ENCODE assay signal across 8 cellular contexts in the genomic region with DNA sequence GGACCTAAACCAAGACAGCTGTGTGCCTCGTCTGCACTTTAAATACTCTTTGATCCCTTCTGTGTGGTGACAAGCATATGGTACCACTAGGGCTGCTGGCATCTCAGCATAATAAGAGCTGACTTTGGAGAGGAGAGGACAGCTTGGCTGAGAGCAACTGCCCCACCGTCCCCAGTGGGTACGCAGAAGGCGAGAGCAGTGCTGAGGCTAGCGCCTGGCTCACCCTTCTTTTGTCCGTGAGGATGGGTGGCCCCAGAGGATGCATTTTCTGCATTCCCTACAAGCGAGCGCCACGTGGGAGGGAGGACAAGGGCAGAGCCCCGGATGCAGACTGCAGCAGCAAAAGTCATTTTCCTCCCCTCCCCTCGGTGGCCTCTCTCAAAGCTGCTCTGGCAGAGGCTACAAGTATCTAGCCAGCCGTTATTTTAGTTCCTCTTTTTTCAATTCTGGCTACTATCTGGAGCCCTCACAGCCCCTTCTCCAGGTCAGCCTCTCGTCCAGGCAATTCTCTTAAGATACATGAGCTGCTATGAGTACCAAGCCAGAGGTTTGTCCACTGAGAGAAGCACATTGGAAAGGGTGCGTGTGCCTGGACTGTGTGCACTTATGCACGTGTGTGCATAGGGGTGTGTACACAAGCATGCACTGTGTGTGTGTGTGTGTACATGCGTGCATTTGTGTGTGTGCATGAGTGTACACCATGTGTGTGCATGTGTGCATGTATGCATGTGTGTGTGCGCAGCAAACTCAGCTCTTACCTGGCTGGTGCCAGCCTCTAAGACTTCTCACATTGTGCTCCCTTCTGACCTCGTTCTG. TPM values are rescaled to one million over a fixed set of nuclear protein-coding genes. Genes with fewer than 3 reads are reported as not detected.
DNase-seq lines count a peak whose midpoint lies in the region; ATAC-seq, FAIRE-seq and TF ChIP-seq lines count a peak whose summit lies in the region.

No MANE protein-coding gene starts in this region.

- DNase-seq in stimulated activated naive CD8-positive, alpha-beta T cell treated with anti-CD3 and anti-CD28 coated beads, Interleukin-15, Interleukin-2, amounts not matched to agents 100 U/mL and 50 U/mL, for 24 hours: no peak
- DNase-seq in stimulated activated naive CD8-positive, alpha-beta T cell treated with anti-CD3 and anti-CD28 coated beads, Interleukin-15, amount 100 ng/mL, for 72 hours: no peak
- DNase-seq in KBM-7 (peak; percentile 83), erythroblast (lab: John Stamatoyannopoulos, UW) (peak; percentile 5 to 18), hippocampal formation (lab: John Stamatoyannopoulos, UW) (no peak), kidney (no peak), SW 1271 (lab: John Stamatoyannopoulos, UW) (no peak)
- no peak for DNase-seq in activated CD8-positive, alpha-beta T cell treated with anti-CD3 and anti-CD28 coated beads for 36 hours

- no peak overlapping the region for H3K4me3 Mint-ChIP-seq in stimulated activated naive CD8-positive, alpha-beta T cell treated with anti-CD3 and anti-CD28 coated beads, Interleukin-15, amount 100 ng/mL, for 72 hours
- H3K4me3 Mint-ChIP-seq in activated CD8-positive, alpha-beta T cell treated with anti-CD3 and anti-CD28 coated beads for 36 hours: no peak overlapping the region

- no peak overlapping the region for H3K4me3 ChIP-seq in kidney (ENCODE audit: low read length in 2 of 2)

- H3K27ac Mint-ChIP-seq in stimulated activated naive CD8-positive, alpha-beta T cell treated with anti-CD3 and anti-CD28 coated beads, Interleukin-15, amount 100 ng/mL, for 72 hours: peak overlapping the region in 1 of 2 donors; percentile 72
- no peak overlapping the region for H3K27ac Mint-ChIP-seq in activated CD8-positive, alpha-beta T cell treated with anti-CD3 and anti-CD28 coated beads for 36 hours

- H3K36me3 ChIP-seq in kidney (ENCODE audit: control insufficient read depth in 1 of 2, insufficient read depth in 2 of 2, low read length in 2 of 2): peaks cover 15 to 50% of the 10 kb centered on the region in 2 donors

- intact Hi-C loops in kidney (cut with DNase I): no loop called here
- intact Hi-C loops in activated CD8-positive, alpha-beta T cell treated with anti-CD3 and anti-CD28 coated beads for 36 hours (cut with micrococcal nuclease): no loop called here

- no peak overlapping the region for H3K27ac ChIP-seq in kidney (ENCODE audit: low read depth in 2 of 2, low read length in 2 of 2)

- H3K36me3 Mint-ChIP-seq in activated CD8-positive, alpha-beta T cell treated with anti-CD3 and anti-CD28 coated beads for 36 hours (ENCODE audit: low read depth): no peaks in the 10 kb centered on the region

- POLR2A ChIA-PET in activated CD8-positive, alpha-beta T cell treated with anti-CD3 and anti-CD28 coated beads for 36 hours (lab: Charles Lee): no interaction called here

- peak; percentile 10 for ATAC-seq in stimulated activated naive CD8-positive, alpha-beta T cell treated with anti-CD3 and anti-CD28 coated beads, Interleukin-15, Interleukin-2, amounts not matched to agents 100 U/mL and 50 U/mL, for 24 hours
- ATAC-seq in stimulated activated naive CD8-positive, alpha-beta T cell treated with anti-CD3 and anti-CD28 coated beads, Interleukin-15, amount 100 ng/mL, for 72 hours: no peak
- ATAC-seq in activated CD8-positive, alpha-beta T cell treated with anti-CD3 and anti-CD28 coated beads for 36 hours: no peak

- H3K4me1 ChIP-seq in kidney (ENCODE audit: control insufficient read depth in 1 of 2, insufficient read depth in 1 of 2, low read depth in 1 of 2, low read length in 2 of 2): peaks cover 27 to 31% of the 10 kb centered on the region in 2 donors

- H3K9ac ChIP-seq in kidney (ENCODE audit: low read length in 2 of 2): no peak overlapping the region

- no peaks in the 10 kb centered on the region for H3K9me3 ChIP-seq in kidney (ENCODE audit: control insufficient read depth in 1 of 2, low read length in 2 of 2)

- peaks cover 19% of the 10 kb centered on the region for H3K4me1 Mint-ChIP-seq in stimulated activated naive CD8-positive, alpha-beta T cell treated with anti-CD3 and anti-CD28 coated beads, Interleukin-15, amount 100 ng/mL, for 72 hours
- peaks cover 2% of the 10 kb centered on the region for H3K4me1 Mint-ChIP-seq in activated CD8-positive, alpha-beta T cell treated with anti-CD3 and anti-CD28 coated beads for 36 hours (ENCODE audit: low read depth)

- no peaks in the 10 kb centered on the region for H3K9me3 Mint-ChIP-seq in stimulated activated naive CD8-positive, alpha-beta T cell treated with anti-CD3 and anti-CD28 coated beads, Interleukin-15, amount 100 ng/mL, for 72 hours
- no peaks in the 10 kb centered on the region for H3K9me3 Mint-ChIP-seq in activated CD8-positive, alpha-beta T cell treated with anti-CD3 and anti-CD28 coated beads for 36 hours

- no peak for TF ChIP-seq CTCF in kidney (IDR thresholded peaks at IDR 0.05; ENCODE audit: borderline replicate concordance, extremely low read depth, insufficient read depth)
- TF ChIP-seq CTCF in activated CD8-positive, alpha-beta T cell treated with anti-CD3 and anti-CD28 coated beads for 36 hours (IDR thresholded peaks at IDR 0.05): no peak

- in situ Hi-C loops in KBM-7 (cut with MboI; ENCODE audit: low pct_unique_long_range_greater_than_20kb, low sequenced_read_pairs): no loop called here

- no peak for TF ChIP-seq POLR2A in erythroblast (IDR thresholded peaks at IDR 0.05; ENCODE audit: low read length)

- CTCF ChIA-PET in activated CD8-positive, alpha-beta T cell treated with anti-CD3 and anti-CD28 coated beads for 36 hours (lab: Charles Lee): interaction anchor here (2.2 kb wide), 1 partner anchor 54 kb away, joined by 7 read pairs; no protein-coding TSS in a partner anchor

- no peak for FAIRE-seq in kidney (lab: Jason Lieb, UNC)

- peaks cover 22% of the 10 kb centered on the region for H3K27me3 Mint-ChIP-seq in stimulated activated naive CD8-positive, alpha-beta T cell treated with anti-CD3 and anti-CD28 coated beads, Interleukin-15, amount 100 ng/mL, for 72 hours
- no peaks in the 10 kb centered on the region for H3K27me3 Mint-ChIP-seq in activated CD8-positive, alpha-beta T cell treated with anti-CD3 and anti-CD28 coated beads for 36 hours

RNA-seq across cellular contexts. Expression of a gene that starts 51.3 kb away (rescaled TPM):
- 33.6 TPM for total RNA-seq in kidney
- 47.7 TPM for polyA plus RNA-seq in kidney (ENCODE audit: insufficient read depth, low read depth, low replicate concordance)
- 10 to 100 TPM; 10.3 to 11.1 TPM for total RNA-seq in activated CD8-positive, alpha-beta T cell treated with anti-CD3 and anti-CD28 coated beads for 36 hours

Comparison
In these comparisons a context has a peak if more than half of its experiments do, and no peak if none do; other contexts are left out.
1. DNase-seq: peak in KBM-7 (single experiment) and erythroblast (2 of 2); none in stimulated activated naive CD8-positive, alpha-beta T cell treated with anti-CD3 and anti-CD28 coated beads, Interleukin-15, Interleukin-2, amounts not matched to agents 100 U/mL and 50 U/mL, for 24 hours (single experiment), stimulated activated naive CD8-positive, alpha-beta T cell treated with anti-CD3 and anti-CD28 coated beads, Interleukin-15, amount 100 ng/mL, for 72 hours (0 of 2), hippocampal formation (0 of 2), kidney (single experiment), SW 1271 (0 of 2) and activated CD8-positive, alpha-beta T cell treated with anti-CD3 and anti-CD28 coated beads for 36 hours (single experiment).